ENCODE assay signal across 7 cellular contexts in genomic region chr14:34479694-34480093, GRCh38.
"Had no signal": no experiment of that assay in that cellular context is flagged by ENCODE, and none has a peak within 500 bp of the region (broad histone marks: within the 10 kb centered on the region; RNA-seq: fewer than 3 reads in every experiment).

No MANE protein-coding gene starts in this region.

- H3K4me3 ChIP-seq: GM23338, K562 had no signal

- H3K27ac Mint-ChIP-seq: GM23338, H9 had no signal

- ATAC-seq: GM23338, K562 had no signal

- H3K27ac ChIP-seq: HL-60 had no signal

- H3K4me3 Mint-ChIP-seq: GM23338, H9 had no signal

- DNase-seq: H9, HCEC 1CT, IMR-90, KG1 had no signal
